ENCODE assay signal across 8 cellular contexts in the genomic region with DNA sequence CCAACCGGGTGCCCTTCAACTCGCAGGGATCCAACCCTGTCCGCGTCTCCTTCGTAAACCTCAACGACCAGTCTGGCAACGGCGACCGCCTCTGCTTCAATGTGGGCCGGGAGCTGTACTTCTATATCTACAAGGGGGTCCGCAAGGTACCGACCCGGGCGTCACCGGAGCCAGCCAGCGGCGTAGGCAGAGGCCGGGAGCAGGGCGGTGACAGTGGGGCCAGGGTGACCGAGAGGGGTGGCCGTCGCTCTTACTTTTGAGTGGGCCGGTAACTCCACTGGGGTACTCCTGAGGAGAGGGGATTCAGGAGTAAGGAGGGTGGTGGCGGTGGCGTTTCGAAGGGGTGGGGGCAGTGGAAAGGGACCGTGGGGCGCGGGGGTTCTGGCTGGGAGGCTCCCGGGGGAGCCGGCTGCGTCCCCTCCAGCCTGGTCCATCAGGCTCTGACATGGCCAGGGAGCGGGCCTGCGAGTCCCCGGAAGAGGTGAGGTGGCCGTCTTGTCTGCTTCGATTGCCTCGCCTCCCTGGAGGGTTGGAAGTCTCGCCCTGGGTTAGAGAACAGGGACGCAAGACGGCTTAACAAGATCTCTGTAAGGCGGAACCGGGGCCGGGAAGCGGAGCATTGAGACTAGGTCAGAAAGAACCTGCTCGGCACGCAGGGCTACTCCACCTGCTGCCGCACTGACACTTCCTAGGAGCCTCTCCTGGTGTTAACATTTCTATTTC. TPM values are rescaled to one million over a fixed set of nuclear protein-coding genes. Genes with fewer than 3 reads are reported as not detected.
DNase-seq lines count a peak whose midpoint lies in the region; ATAC-seq and TF ChIP-seq lines count a peak whose summit lies in the region.

No MANE protein-coding gene starts in this region.

- DNase-seq in DMS79 treated with DMSO at 0.1 percent for 48 hours (lab: John Stamatoyannopoulos, UW): peak; percentile 36
- peak; percentile 24 for DNase-seq in HuH-7.5 (ENCODE audit: low spot score)
- peak; percentile 4 to 7 for DNase-seq in activated CD4-positive, alpha-beta T cell treated with anti-CD3 and anti-CD28 coated beads, Interleukin-2, amount 50 U/mL, for 4 hours
- peak; percentile 4 to 21 (median 9) for DNase-seq in effector memory CD8-positive, alpha-beta T cell
- peak in 1 of 2 experiments; percentile 23 for DNase-seq in mesothelial cell of epicardium (ENCODE audit: low spot score in 2 of 2, unreplicated experiment in 2 of 2)
- DNase-seq in stimulated activated effector memory CD8-positive, alpha-beta T cell treated with anti-CD3 and anti-CD28 coated beads, Interleukin-12 subunit alpha, Interleukin-12 subunit beta, amount 100 ng/mL, for 72 hours (ENCODE audit: low spot score in 2 of 2): peak; percentile 24 to 72
- no peak for DNase-seq in GM19240 (ENCODE audit: insufficient read length, low spot score)

- H3K27me3 Mint-ChIP-seq in effector memory CD8-positive, alpha-beta T cell: no peaks in the 10 kb centered on the region
- H3K27me3 Mint-ChIP-seq in mesothelial cell of epicardium (ENCODE audit: low read depth): no peaks in the 10 kb centered on the region

- ATAC-seq in GM21515 (IDR thresholded peaks at IDR 0.05; ENCODE audit: unreplicated experiment): peak; percentile 12
- peak; percentile 18 for ATAC-seq in effector memory CD8-positive, alpha-beta T cell (replicated peaks)
- ATAC-seq in stimulated activated effector memory CD8-positive, alpha-beta T cell treated with anti-CD3 and anti-CD28 coated beads, Interleukin-12 subunit alpha, Interleukin-12 subunit beta, amount 100 ng/mL, for 72 hours: peak; percentile 37

- no peaks in the 10 kb centered on the region for H3K9me3 Mint-ChIP-seq in effector memory CD8-positive, alpha-beta T cell
- no peaks in the 10 kb centered on the region for H3K9me3 Mint-ChIP-seq in mesothelial cell of epicardium
- no peaks in the 10 kb centered on the region for H3K9me3 Mint-ChIP-seq in stimulated activated effector memory CD8-positive, alpha-beta T cell treated with anti-CD3 and anti-CD28 coated beads, Interleukin-12 subunit alpha, Interleukin-12 subunit beta, amount 100 ng/mL, for 72 hours

- peaks cover 23% of the 10 kb centered on the region for H3K36me3 Mint-ChIP-seq in effector memory CD8-positive, alpha-beta T cell (ENCODE audit: insufficient read depth)
- no peaks in the 10 kb centered on the region for H3K36me3 Mint-ChIP-seq in mesothelial cell of epicardium
- H3K36me3 Mint-ChIP-seq in stimulated activated effector memory CD8-positive, alpha-beta T cell treated with anti-CD3 and anti-CD28 coated beads, Interleukin-12 subunit alpha, Interleukin-12 subunit beta, amount 100 ng/mL, for 72 hours: peaks cover 42% of the 10 kb centered on the region

- peak overlapping the region; percentile 97 to 98 for H3K27ac Mint-ChIP-seq in effector memory CD8-positive, alpha-beta T cell
- H3K27ac Mint-ChIP-seq in mesothelial cell of epicardium: peak overlapping the region; percentile 98
- peak overlapping the region; percentile 98 for H3K27ac Mint-ChIP-seq in stimulated activated effector memory CD8-positive, alpha-beta T cell treated with anti-CD3 and anti-CD28 coated beads, Interleukin-12 subunit alpha, Interleukin-12 subunit beta, amount 100 ng/mL, for 72 hours

- H3K4me3 Mint-ChIP-seq in effector memory CD8-positive, alpha-beta T cell: peak overlapping the region; percentile 95 to 96
- H3K4me3 Mint-ChIP-seq in mesothelial cell of epicardium: peak overlapping the region; percentile 98
- H3K4me3 Mint-ChIP-seq in stimulated activated effector memory CD8-positive, alpha-beta T cell treated with anti-CD3 and anti-CD28 coated beads, Interleukin-12 subunit alpha, Interleukin-12 subunit beta, amount 100 ng/mL, for 72 hours: peak overlapping the region; percentile 97

- H3K4me1 Mint-ChIP-seq in effector memory CD8-positive, alpha-beta T cell (ENCODE audit: low read depth in 2 of 2): peaks cover 22 to 23% of the 10 kb centered on the region in 2 donors
- peaks cover 23% of the 10 kb centered on the region for H3K4me1 Mint-ChIP-seq in mesothelial cell of epicardium
- peaks cover 23% of the 10 kb centered on the region for H3K4me1 Mint-ChIP-seq in stimulated activated effector memory CD8-positive, alpha-beta T cell treated with anti-CD3 and anti-CD28 coated beads, Interleukin-12 subunit alpha, Interleukin-12 subunit beta, amount 100 ng/mL, for 72 hours

- TF ChIP-seq CTCF in mesothelial cell of epicardium (IDR thresholded peaks at IDR 0.05; ENCODE audit: unreplicated experiment): no peak

RNA-seq across cellular contexts. Expression of gene WDR20, which starts 0.5 kb away (rescaled TPM):
- total RNA-seq in mesothelial cell of epicardium: 39.2 to 41.5 TPM (median 39.5 TPM) in 3 replicates

RNA-seq across cellular contexts. Expression of gene HSP90AA1, which starts 53.3 kb away (rescaled TPM):
- total RNA-seq in mesothelial cell of epicardium: 325 to 330 TPM (median 330 TPM) in 3 replicates
